13 cellular contexts compared by ENCODE assay signal in genomic region chr2:70570041-70570661, GRCh38. TPM values are rescaled to one million over a fixed set of nuclear protein-coding genes. Genes with fewer than 3 reads are reported as not detected.
DNase-seq lines count a peak whose midpoint lies in the region; ATAC-seq and TF ChIP-seq lines count a peak whose summit lies in the region.
"Had no signal": no experiment of that assay in that cellular context is flagged by ENCODE, and none has a peak within 500 bp of the region (broad histone marks: within the 10 kb centered on the region; RNA-seq: fewer than 3 reads in every experiment).

No MANE protein-coding gene starts in this region.

- no TSS peak for BruUV-seq in Panc1 (replicated peaks; lab: Mats Ljungman, UMichigan)

- CTCF ChIA-PET in Panc1 (lab: Charles Lee) = interaction anchor here (0.5 kb wide), 1 partner anchor 68 kb away, joined by 3 read pairs; no protein-coding TSS in a partner anchor

- no peaks in the 10 kb centered on the region for H4K20me1 ChIP-seq in smooth muscle cell (ENCODE audit: low read depth)

- TF ChIP-seq CTCF in Panc1 (IDR thresholded peaks at IDR 0.05) (no peak), esophagus muscularis mucosa (IDR thresholded peaks at IDR 0.05) (no peak), smooth muscle cell (IDR thresholded peaks at IDR 0.05; ENCODE audit: borderline replicate concordance, insufficient read depth, poor library complexity, severe bottlenecking) (no peak), ovary (IDR thresholded peaks at IDR 0.05) (no peak)

- peak overlapping the region; percentile 38 for H3K4me2 ChIP-seq in smooth muscle cell

- POLR2A ChIA-PET in Panc1 (lab: Charles Lee) = no interaction called here

- no peaks in the 10 kb centered on the region for H3K79me2 ChIP-seq in smooth muscle cell (ENCODE audit: low read depth)

- WGBS in esophagus muscularis mucosa = 58% methylated on average over 7 of the region's 7 CpGs
- 33% methylated on average over 7 of the region's 7 CpGs for WGBS in smooth muscle cell (ENCODE audit: low lambda C conversion rate)
- 55 to 73% (median 65%) methylated on average over 7 of the region's 7 CpGs for WGBS in ovary, 3 donors

- DNase-seq in H7 = peak; percentile 57
- DNase-seq in Panc1 (ENCODE audit: low read depth, low spot score) = no peak
- DNase-seq in esophagus muscularis mucosa (ENCODE audit: extremely low spot score) = peak; percentile 68
- DNase-seq in smooth muscle cell (lab: John Stamatoyannopoulos, UW; ENCODE audit: unreplicated experiment) = no peak
- no peak for DNase-seq in DMS79 treated with DMSO at 0.1 percent for 48 hours (lab: John Stamatoyannopoulos, UW)
- no peak for DNase-seq in activated CD4-positive, alpha-beta T cell treated with anti-CD3 and anti-CD28 coated beads, Interleukin-2, amount 50 U/mL, for 1 hour
- no peak for DNase-seq in ovary
- no peak for DNase-seq in activated CD8-positive, alpha-beta memory T cell treated with anti-CD3 and anti-CD28 coated beads for 24 hours
- DNase-seq: activated T-cell treated with anti-CD3 and anti-CD28 coated beads, Interleukin-2, amount 50 U/mL, for 24 hours; CD8-positive, alpha-beta T cell; dorsolateral prefrontal cortex; gastrocnemius medialis; NCI-H2081 had no signal

- no peaks in the 10 kb centered on the region for H3K36me3 ChIP-seq in H7 (replicated peaks; ENCODE audit: control insufficient read depth, insufficient read depth, low read length)
- no peaks in the 10 kb centered on the region for H3K36me3 ChIP-seq in Panc1 (ENCODE audit: control insufficient read depth, insufficient read depth, low read length)
- no peaks in the 10 kb centered on the region for H3K36me3 ChIP-seq in esophagus muscularis mucosa
- H3K36me3 ChIP-seq in smooth muscle cell (ENCODE audit: low read depth) = no peaks in the 10 kb centered on the region
- no peaks in the 10 kb centered on the region for H3K36me3 ChIP-seq in ovary
- H3K36me3 ChIP-seq: gastrocnemius medialis had no signal

- H2AFZ ChIP-seq in smooth muscle cell (ENCODE audit: low read depth) = no peak overlapping the region

- H3K4me1 ChIP-seq in Panc1 (ENCODE audit: control insufficient read depth, insufficient read depth, low read length) (no peaks in the 10 kb centered on the region), esophagus muscularis mucosa (no peaks in the 10 kb centered on the region), smooth muscle cell (ENCODE audit: low read depth) (no peaks in the 10 kb centered on the region), ovary (ENCODE audit: insufficient read depth) (no peaks in the 10 kb centered on the region)
- H3K4me1 ChIP-seq: gastrocnemius medialis had no signal

- peak overlapping the region; percentile 30 for H3K9ac ChIP-seq in smooth muscle cell (ENCODE audit: low read depth)

- H3K4me3 ChIP-seq in H7 (ENCODE audit: insufficient read depth, low read depth, low read length) (no peak overlapping the region), Panc1 (ENCODE audit: low read depth in 2 of 2, low read length in 2 of 2) (no peak overlapping the region), esophagus muscularis mucosa (no peak overlapping the region), smooth muscle cell (no peak overlapping the region), ovary (no peak overlapping the region)
- H3K4me3 ChIP-seq: dorsolateral prefrontal cortex, gastrocnemius medialis had no signal

- H3K27ac ChIP-seq in Panc1 (ENCODE audit: low read length) (no peak overlapping the region), esophagus muscularis mucosa (replicated peaks in 1 of 4) (no peak overlapping the region), smooth muscle cell (ENCODE audit: low read depth) (peak overlapping the region; percentile 88), ovary (no peak overlapping the region)
- H3K27ac ChIP-seq: dorsolateral prefrontal cortex, gastrocnemius medialis had no signal

- TF ChIP-seq POLR2A in esophagus muscularis mucosa (IDR thresholded peaks at IDR 0.05; ENCODE audit: low read depth) = no peak
- TF ChIP-seq POLR2A in ovary (IDR thresholded peaks at IDR 0.05) = no peak

- H3F3A ChIP-seq in smooth muscle cell (ENCODE audit: low read depth) = no peaks in the 10 kb centered on the region

- H3K9me3 ChIP-seq in Panc1 (ENCODE audit: control insufficient read depth, insufficient read depth, low read depth, low read length) (no peaks in the 10 kb centered on the region), esophagus muscularis mucosa (no peaks in the 10 kb centered on the region), smooth muscle cell (replicated peaks; ENCODE audit: low read depth) (no peaks in the 10 kb centered on the region), ovary (no peaks in the 10 kb centered on the region)
- H3K9me3 ChIP-seq: gastrocnemius medialis had no signal

- H3K27me3 ChIP-seq in H7 (ENCODE audit: control insufficient read depth, insufficient read depth, low read length) (peaks cover 2% of the 10 kb centered on the region; the same call in 1 of the 2 replicates), Panc1 (ENCODE audit: control insufficient read depth, insufficient read depth, low read length) (peaks cover 22% of the 10 kb centered on the region), esophagus muscularis mucosa (peaks cover 0 to 13% (median 0%) of the 10 kb centered on the region in 4 donors), smooth muscle cell (ENCODE audit: low read depth) (no peaks in the 10 kb centered on the region), ovary (no peaks in the 10 kb centered on the region)

- TF ChIP-seq EP300 in esophagus muscularis mucosa (IDR thresholded peaks at IDR 0.05) (no peak), ovary (IDR thresholded peaks at IDR 0.05) (no peak)

- in situ Hi-C loops in Panc1 (cut with HindIII; ENCODE audit: low pct_unique_long_range_greater_than_20kb, low sequenced_read_pairs) = no loop called here

- intact Hi-C loops in Panc1 (cut with micrococcal nuclease; ENCODE audit: unreplicated experiment) = no loop called here
- intact Hi-C loops in esophagus muscularis mucosa (cut with DNase I) = no loop called here
- intact Hi-C loops in ovary (cut with DNase I) = no loop called here

- ATAC-seq in Panc1 = peak; percentile 74
- ATAC-seq: CD8-positive, alpha-beta T cell; gastrocnemius medialis had no signal

RNA-seq across cellular contexts. Expression of gene TGFA, which starts 16.5 kb away (rescaled TPM):
- total RNA-seq in H7 (2014; rRNA removed; shearing (Covaris generic)) = 0.87 and 1.3 TPM in 2 replicates
- total RNA-seq in Panc1 (2021; ENCODE audit: unreplicated experiment) = 1.7 TPM
- polyA plus RNA-seq in Panc1 (2012; ENCODE audit: insufficient read length) = 1.0 TPM
- 1 to 10 TPM in 2 of 4 donors, under 1 TPM in 2; 0.46 to 2.0 (median 1.3) TPM for total RNA-seq in esophagus muscularis mucosa
- 2.4 and 3.6 TPM in 2 replicates for total RNA-seq in smooth muscle cell
- 0.21 TPM in 1 of 2 replicates, not detected in the other for polyA plus RNA-seq in smooth muscle cell
- 1 to 10 TPM in 5 of 7 donors, under 1 TPM in 2; 0.08 to 8.7 (median 1.2) TPM for total RNA-seq in ovary
- 1 to 10 TPM in 1 of 2 donors, under 1 TPM in 1; 0.36 to 1.4 TPM for polyA plus RNA-seq in ovary

Comparison
In these comparisons a context has a peak if more than half of its experiments do, and no peak if none do; other contexts are left out.
1. DNase-seq: peak in H7 (single experiment) and esophagus muscularis mucosa (single experiment); none in Panc1 (single experiment), smooth muscle cell (single experiment), DMS79 treated with DMSO at 0.1 percent for 48 hours (single experiment), activated CD4-positive, alpha-beta T cell treated with anti-CD3 and anti-CD28 coated beads, Interleukin-2, amount 50 U/mL, for 1 hour (single experiment), ovary (0 of 5) and activated CD8-positive, alpha-beta memory T cell treated with anti-CD3 and anti-CD28 coated beads for 24 hours (single experiment).